ENCODE assay signal across 2 cellular contexts in the genomic region with DNA sequence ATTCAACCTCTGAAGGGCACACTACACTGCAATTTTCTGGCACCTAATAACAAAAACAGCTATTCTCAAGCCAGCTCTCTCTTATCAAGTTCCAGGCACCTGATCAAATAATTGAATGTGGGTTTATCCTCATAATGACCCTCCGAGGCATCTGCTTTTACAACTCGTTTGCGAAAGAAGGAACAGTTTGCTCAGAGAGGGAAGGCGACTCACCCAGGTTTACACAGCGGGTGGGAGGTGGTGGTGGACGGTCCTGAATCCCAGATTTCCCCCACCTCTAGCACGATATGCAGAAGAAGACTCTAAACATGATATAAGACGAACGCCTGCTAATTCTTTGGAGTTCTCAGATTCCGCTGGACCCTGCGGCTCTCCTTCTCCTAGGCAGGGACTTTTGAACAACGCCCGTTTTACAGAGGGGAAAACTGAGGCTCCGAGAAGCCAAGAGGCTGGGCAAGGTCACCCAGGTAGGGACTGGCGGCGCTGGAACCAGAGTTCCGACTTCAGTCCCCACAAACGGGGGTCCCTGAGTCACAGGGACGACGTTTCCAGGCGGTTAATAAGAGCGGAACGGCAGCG.
TF ChIP-seq lines count a peak whose summit lies in the region.

No MANE protein-coding gene starts in this region.

TF ChIP-seq in SK-N-SH, 30 proteins besides CTCF, POLR2A, EP300 and RAD21 (continued from another document):
- TF ChIP-seq YY1 (IDR thresholded peaks at IDR 0.05; ENCODE audit: low read depth) (no peak), RFX5 (IDR thresholded peaks at IDR 0.05; ENCODE audit: low read length) (no peak), POLR2AphosphoS5 (IDR thresholded peaks at IDR 0.05; ENCODE audit: low read depth, low read length) (no peak), NFIC (IDR thresholded peaks at IDR 0.05; ENCODE audit: borderline replicate concordance) (no peak), CHD2 (IDR thresholded peaks at IDR 0.05; ENCODE audit: low read length, partially characterized antibody) (no peak), RCOR1 (IDR thresholded peaks at IDR 0.05; ENCODE audit: low read length) (no peak), GABPA (IDR thresholded peaks at IDR 0.05; ENCODE audit: low read depth) (no peak), FOXJ3 (CRISPR knock-in tag; IDR thresholded peaks at IDR 0.05) (no peak), TAF1 (IDR thresholded peaks at IDR 0.05; ENCODE audit: borderline replicate concordance, low read depth, low read length) (no peak)
- TF ChIP-seq, protein P1, sequence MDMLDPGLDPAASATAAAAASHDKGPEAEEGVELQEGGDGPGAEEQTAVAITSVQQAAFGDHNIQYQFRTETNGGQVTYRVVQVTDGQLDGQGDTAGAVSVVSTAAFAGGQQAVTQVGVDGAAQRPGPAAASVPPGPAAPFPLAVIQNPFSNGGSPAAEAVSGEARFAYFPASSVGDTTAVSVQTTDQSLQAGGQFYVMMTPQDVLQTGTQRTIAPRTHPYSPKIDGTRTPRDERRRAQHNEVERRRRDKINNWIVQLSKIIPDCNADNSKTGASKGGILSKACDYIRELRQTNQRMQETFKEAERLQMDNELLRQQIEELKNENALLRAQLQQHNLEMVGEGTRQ (IDR thresholded peaks at IDR 0.05; ENCODE audit: borderline replicate concordance, low read depth, low read length), result no peak
- TF ChIP-seq, protein P2, sequence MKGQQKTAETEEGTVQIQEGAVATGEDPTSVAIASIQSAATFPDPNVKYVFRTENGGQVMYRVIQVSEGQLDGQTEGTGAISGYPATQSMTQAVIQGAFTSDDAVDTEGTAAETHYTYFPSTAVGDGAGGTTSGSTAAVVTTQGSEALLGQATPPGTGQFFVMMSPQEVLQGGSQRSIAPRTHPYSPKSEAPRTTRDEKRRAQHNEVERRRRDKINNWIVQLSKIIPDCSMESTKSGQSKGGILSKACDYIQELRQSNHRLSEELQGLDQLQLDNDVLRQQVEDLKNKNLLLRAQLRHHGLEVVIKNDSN (IDR thresholded peaks at IDR 0.05; ENCODE audit: borderline replicate concordance, low read depth), result no peak
- TF ChIP-seq, protein P3, sequence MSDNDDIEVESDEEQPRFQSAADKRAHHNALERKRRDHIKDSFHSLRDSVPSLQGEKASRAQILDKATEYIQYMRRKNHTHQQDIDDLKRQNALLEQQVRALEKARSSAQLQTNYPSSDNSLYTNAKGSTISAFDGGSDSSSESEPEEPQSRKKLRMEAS (IDR thresholded peaks at IDR 0.05; ENCODE audit: low read depth), result no peak

TF ChIP-seq in SK-N-SH treated with all-trans-retinoic acid at 6 μM for 48 hours, 23 proteins besides CTCF, POLR2A, EP300 and RAD21 (continued from another document):
- TF ChIP-seq, protein P4, sequence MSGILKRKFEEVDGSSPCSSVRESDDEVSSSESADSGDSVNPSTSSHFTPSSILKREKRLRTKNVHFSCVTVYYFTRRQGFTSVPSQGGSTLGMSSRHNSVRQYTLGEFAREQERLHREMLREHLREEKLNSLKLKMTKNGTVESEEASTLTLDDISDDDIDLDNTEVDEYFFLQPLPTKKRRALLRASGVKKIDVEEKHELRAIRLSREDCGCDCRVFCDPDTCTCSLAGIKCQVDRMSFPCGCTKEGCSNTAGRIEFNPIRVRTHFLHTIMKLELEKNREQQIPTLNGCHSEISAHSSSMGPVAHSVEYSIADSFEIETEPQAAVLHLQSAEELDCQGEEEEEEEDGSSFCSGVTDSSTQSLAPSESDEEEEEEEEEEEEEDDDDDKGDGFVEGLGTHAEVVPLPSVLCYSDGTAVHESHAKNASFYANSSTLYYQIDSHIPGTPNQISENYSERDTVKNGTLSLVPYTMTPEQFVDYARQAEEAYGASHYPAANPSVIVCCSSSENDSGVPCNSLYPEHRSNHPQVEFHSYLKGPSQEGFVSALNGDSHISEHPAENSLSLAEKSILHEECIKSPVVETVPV (CRISPR knock-in tag; IDR thresholded peaks at IDR 0.05), result no peak
- no peak for TF ChIP-seq GLIS3 (CRISPR knock-in tag; IDR thresholded peaks at IDR 0.05)
- no peak for TF ChIP-seq ISL1 (CRISPR knock-in tag; IDR thresholded peaks at IDR 0.05)
- no peak for TF ChIP-seq RARB (CRISPR knock-in tag; IDR thresholded peaks at IDR 0.05)
- TF ChIP-seq ARNTL (CRISPR knock-in tag; IDR thresholded peaks at IDR 0.05; ENCODE audit: borderline replicate concordance, low read depth), result no peak
- TF ChIP-seq TCF4 (CRISPR knock-in tag; IDR thresholded peaks at IDR 0.05; ENCODE audit: borderline replicate concordance), result no peak
- TF ChIP-seq SNAI2 (CRISPR knock-in tag; IDR thresholded peaks at IDR 0.05), result no peak
- TF ChIP-seq CSDC2 (CRISPR knock-in tag; IDR thresholded peaks at IDR 0.05), result no peak
- TF ChIP-seq OSR1 (CRISPR knock-in tag; IDR thresholded peaks at IDR 0.05), result no peak
- TF ChIP-seq ZFP3 (CRISPR knock-in tag; IDR thresholded peaks at IDR 0.05), result no peak
- TF ChIP-seq ESRRG (CRISPR knock-in tag; IDR thresholded peaks at IDR 0.05), result no peak
- no peak for TF ChIP-seq TOX (CRISPR knock-in tag; IDR thresholded peaks at IDR 0.05; ENCODE audit: borderline replicate concordance)
- no peak for TF ChIP-seq ZNF8 (CRISPR knock-in tag; IDR thresholded peaks at IDR 0.05)
- TF ChIP-seq, protein P5, sequence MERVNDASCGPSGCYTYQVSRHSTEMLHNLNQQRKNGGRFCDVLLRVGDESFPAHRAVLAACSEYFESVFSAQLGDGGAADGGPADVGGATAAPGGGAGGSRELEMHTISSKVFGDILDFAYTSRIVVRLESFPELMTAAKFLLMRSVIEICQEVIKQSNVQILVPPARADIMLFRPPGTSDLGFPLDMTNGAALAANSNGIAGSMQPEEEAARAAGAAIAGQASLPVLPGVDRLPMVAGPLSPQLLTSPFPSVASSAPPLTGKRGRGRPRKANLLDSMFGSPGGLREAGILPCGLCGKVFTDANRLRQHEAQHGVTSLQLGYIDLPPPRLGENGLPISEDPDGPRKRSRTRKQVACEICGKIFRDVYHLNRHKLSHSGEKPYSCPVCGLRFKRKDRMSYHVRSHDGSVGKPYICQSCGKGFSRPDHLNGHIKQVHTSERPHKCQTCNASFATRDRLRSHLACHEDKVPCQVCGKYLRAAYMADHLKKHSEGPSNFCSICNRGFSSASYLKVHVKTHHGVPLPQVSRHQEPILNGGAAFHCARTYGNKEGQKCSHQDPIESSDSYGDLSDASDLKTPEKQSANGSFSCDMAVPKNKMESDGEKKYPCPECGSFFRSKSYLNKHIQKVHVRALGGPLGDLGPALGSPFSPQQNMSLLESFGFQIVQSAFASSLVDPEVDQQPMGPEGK (CRISPR knock-in tag; IDR thresholded peaks at IDR 0.05; ENCODE audit: borderline replicate concordance), result no peak
